9 cellular contexts compared by ENCODE assay signal in the genomic region with DNA sequence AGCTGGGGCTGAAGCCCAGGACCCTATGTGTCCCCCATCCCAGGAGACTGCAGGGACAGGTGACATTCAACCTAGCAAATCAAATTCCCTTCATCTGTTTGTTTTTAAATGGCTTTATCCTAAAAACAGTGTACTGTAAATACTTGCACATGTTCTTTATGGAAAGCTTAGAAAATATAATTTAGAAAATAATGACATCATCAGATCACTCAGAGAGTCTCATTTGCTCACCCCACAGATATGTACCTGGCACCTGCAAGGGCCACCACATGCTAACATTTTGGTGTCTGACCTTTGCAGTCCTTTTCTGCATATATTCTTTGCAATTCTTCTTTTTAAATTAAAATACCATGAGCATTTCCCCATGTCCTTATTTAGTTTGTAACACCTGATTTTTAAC. TPM values are rescaled to one million over a fixed set of nuclear protein-coding genes. Genes with fewer than 3 reads are reported as not detected.
"Had no signal": no experiment of that assay in that cellular context is flagged by ENCODE, and none has a peak within 500 bp of the region (broad histone marks: within the 10 kb centered on the region; RNA-seq: fewer than 3 reads in every experiment).

No MANE protein-coding gene starts in this region.

- DNase-seq: HCEC 1CT, HFFc6, IMR-90, KBM-7 had no signal

- FAIRE-seq: H1, H54 had no signal

- H3K4me3 ChIP-seq: GM23338 had no signal

- H2AFZ ChIP-seq: GM23338 had no signal

- H3K27ac ChIP-seq: HL-60 had no signal

- H3K4me2 ChIP-seq: GM23338 had no signal

RNA-seq across cellular contexts. Expression of gene FGD5, which starts 58.6 kb away (rescaled TPM):
- total RNA-seq: HFFc6, HT1080, IMR-90 had no signal
- polyA plus RNA-seq: IMR-90 had no signal
